Comparison of ENCODE assay signal across 1 cellular context in genomic region chr19:11090014-11090263, GRCh38.
TF ChIP-seq lines count a peak whose summit lies in the region.

No MANE protein-coding gene starts in this region.

TF ChIP-seq in GM12878, 131 proteins besides CTCF, POLR2A, EP300 and RAD21:
- TF ChIP-seq LARP7 (IDR thresholded peaks at IDR 0.05) (peak; percentile 49), NR2F1 (conservative IDR thresholded peaks at IDR 0.05) (peak; percentile 55), NKRF (conservative IDR thresholded peaks at IDR 0.05) (peak; percentile 74), GATAD2B (conservative IDR thresholded peaks at IDR 0.05; ENCODE audit: low read depth) (peak; percentile 66; the same call in 1 of the 2 replicates)
